In genomic region chr15:65868546-65869126, GRCh38 we compare ENCODE assay signal across 2 cellular contexts.
TF ChIP-seq lines count a peak whose summit lies in the region.

No MANE protein-coding gene starts in this region.

TF ChIP-seq in HEK293, 187 proteins besides CTCF, POLR2A, EP300 and RAD21 (continued from another document and continues in another):
- TF ChIP-seq PRDM6 (tag by site-specific recombination; IDR thresholded peaks at IDR 0.05), result peak; percentile 40
- TF ChIP-seq ZSCAN30 (tag by site-specific recombination; IDR thresholded peaks at IDR 0.05), result peak; percentile 98; the same call in 1 of the 2 replicates
- TF ChIP-seq ZNF645 (tag by site-specific recombination; IDR thresholded peaks at IDR 0.05), result 0 out of 2 replicates have a peak, but pooled peaks have one; percentile 46
- TF ChIP-seq GFI1B (tag by site-specific recombination; IDR thresholded peaks at IDR 0.05), result peak; percentile 81
- TF ChIP-seq, protein P1, sequence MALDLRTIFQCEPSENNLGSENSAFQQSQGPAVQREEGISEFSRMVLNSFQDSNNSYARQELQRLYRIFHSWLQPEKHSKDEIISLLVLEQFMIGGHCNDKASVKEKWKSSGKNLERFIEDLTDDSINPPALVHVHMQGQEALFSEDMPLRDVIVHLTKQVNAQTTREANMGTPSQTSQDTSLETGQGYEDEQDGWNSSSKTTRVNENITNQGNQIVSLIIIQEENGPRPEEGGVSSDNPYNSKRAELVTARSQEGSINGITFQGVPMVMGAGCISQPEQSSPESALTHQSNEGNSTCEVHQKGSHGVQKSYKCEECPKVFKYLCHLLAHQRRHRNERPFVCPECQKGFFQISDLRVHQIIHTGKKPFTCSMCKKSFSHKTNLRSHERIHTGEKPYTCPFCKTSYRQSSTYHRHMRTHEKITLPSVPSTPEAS (tag by site-specific recombination; IDR thresholded peaks at IDR 0.05), result peak; percentile 66; the same call in 1 of the 2 replicates
- TF ChIP-seq, protein P2, sequence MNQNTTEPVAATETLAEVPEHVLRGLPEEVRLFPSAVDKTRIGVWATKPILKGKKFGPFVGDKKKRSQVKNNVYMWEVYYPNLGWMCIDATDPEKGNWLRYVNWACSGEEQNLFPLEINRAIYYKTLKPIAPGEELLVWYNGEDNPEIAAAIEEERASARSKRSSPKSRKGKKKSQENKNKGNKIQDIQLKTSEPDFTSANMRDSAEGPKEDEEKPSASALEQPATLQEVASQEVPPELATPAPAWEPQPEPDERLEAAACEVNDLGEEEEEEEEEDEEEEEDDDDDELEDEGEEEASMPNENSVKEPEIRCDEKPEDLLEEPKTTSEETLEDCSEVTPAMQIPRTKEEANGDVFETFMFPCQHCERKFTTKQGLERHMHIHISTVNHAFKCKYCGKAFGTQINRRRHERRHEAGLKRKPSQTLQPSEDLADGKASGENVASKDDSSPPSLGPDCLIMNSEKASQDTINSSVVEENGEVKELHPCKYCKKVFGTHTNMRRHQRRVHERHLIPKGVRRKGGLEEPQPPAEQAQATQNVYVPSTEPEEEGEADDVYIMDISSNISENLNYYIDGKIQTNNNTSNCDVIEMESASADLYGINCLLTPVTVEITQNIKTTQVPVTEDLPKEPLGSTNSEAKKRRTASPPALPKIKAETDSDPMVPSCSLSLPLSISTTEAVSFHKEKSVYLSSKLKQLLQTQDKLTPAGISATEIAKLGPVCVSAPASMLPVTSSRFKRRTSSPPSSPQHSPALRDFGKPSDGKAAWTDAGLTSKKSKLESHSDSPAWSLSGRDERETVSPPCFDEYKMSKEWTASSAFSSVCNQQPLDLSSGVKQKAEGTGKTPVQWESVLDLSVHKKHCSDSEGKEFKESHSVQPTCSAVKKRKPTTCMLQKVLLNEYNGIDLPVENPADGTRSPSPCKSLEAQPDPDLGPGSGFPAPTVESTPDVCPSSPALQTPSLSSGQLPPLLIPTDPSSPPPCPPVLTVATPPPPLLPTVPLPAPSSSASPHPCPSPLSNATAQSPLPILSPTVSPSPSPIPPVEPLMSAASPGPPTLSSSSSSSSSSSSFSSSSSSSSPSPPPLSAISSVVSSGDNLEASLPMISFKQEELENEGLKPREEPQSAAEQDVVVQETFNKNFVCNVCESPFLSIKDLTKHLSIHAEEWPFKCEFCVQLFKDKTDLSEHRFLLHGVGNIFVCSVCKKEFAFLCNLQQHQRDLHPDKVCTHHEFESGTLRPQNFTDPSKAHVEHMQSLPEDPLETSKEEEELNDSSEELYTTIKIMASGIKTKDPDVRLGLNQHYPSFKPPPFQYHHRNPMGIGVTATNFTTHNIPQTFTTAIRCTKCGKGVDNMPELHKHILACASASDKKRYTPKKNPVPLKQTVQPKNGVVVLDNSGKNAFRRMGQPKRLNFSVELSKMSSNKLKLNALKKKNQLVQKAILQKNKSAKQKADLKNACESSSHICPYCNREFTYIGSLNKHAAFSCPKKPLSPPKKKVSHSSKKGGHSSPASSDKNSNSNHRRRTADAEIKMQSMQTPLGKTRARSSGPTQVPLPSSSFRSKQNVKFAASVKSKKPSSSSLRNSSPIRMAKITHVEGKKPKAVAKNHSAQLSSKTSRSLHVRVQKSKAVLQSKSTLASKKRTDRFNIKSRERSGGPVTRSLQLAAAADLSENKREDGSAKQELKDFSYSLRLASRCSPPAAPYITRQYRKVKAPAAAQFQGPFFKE (tag by site-specific recombination; IDR thresholded peaks at IDR 0.05; ENCODE audit: borderline replicate concordance), result no peak
- TF ChIP-seq ZNF664 (tag by site-specific recombination; IDR thresholded peaks at IDR 0.05), result peak; percentile 93
- no peak for TF ChIP-seq ZNF433 (tag by site-specific recombination; IDR thresholded peaks at IDR 0.05; ENCODE audit: low read depth)
- peak; percentile 86; the same call in 1 of the 2 replicates for TF ChIP-seq REPIN1 (tag by site-specific recombination; IDR thresholded peaks at IDR 0.05; ENCODE audit: low read depth)

TF ChIP-seq in K562, 482 proteins besides CTCF, POLR2A, EP300 and RAD21 (continued from another document and continues in another):
- TF ChIP-seq ZNF609 (CRISPR knock-in tag; IDR thresholded peaks at IDR 0.05; ENCODE audit: borderline replicate concordance) (no peak), ZBTB26 (CRISPR knock-in tag; IDR thresholded peaks at IDR 0.05) (no peak), DNMT1 (IDR thresholded peaks at IDR 0.05) (no peak), NCOA2 (IDR thresholded peaks at IDR 0.05; ENCODE audit: partially characterized antibody in 2 of 2) (no peak), MAFG (tag; conservative IDR thresholded peaks at IDR 0.05) (no peak), CEBPG (CRISPR knock-in tag; IDR thresholded peaks at IDR 0.05) (no peak), CEBPG (tag; conservative IDR thresholded peaks at IDR 0.05 in 1 of 2, IDR thresholded peaks at IDR 0.05 in 1 of 2) (no peak), MAFF (IDR thresholded peaks at IDR 0.05; ENCODE audit: low read length) (0 out of 2 replicates have a peak, but pooled peaks have one; percentile 7), FOXK2 (conservative IDR thresholded peaks at IDR 0.05 in 1 of 2, IDR thresholded peaks at IDR 0.05 in 1 of 2; ENCODE audit: low read depth in 2 of 2) (0 out of 4 replicates have a peak, but pooled peaks of 1 of the 2 experiments have one; percentile 65), POLR2H (tag; IDR thresholded peaks at IDR 0.05; ENCODE audit: low read depth) (peak; percentile 100), ZNF717 (CRISPR knock-in tag; IDR thresholded peaks at IDR 0.05) (no peak), ZNF384 (IDR thresholded peaks at IDR 0.05; ENCODE audit: low read depth, low read length) (peak; percentile 43), ZNF764 (CRISPR knock-in tag; IDR thresholded peaks at IDR 0.05; ENCODE audit: low read depth) (peak; percentile 83), ZNF583 (CRISPR knock-in tag; IDR thresholded peaks at IDR 0.05) (no peak)
- TF ChIP-seq, protein P3, sequence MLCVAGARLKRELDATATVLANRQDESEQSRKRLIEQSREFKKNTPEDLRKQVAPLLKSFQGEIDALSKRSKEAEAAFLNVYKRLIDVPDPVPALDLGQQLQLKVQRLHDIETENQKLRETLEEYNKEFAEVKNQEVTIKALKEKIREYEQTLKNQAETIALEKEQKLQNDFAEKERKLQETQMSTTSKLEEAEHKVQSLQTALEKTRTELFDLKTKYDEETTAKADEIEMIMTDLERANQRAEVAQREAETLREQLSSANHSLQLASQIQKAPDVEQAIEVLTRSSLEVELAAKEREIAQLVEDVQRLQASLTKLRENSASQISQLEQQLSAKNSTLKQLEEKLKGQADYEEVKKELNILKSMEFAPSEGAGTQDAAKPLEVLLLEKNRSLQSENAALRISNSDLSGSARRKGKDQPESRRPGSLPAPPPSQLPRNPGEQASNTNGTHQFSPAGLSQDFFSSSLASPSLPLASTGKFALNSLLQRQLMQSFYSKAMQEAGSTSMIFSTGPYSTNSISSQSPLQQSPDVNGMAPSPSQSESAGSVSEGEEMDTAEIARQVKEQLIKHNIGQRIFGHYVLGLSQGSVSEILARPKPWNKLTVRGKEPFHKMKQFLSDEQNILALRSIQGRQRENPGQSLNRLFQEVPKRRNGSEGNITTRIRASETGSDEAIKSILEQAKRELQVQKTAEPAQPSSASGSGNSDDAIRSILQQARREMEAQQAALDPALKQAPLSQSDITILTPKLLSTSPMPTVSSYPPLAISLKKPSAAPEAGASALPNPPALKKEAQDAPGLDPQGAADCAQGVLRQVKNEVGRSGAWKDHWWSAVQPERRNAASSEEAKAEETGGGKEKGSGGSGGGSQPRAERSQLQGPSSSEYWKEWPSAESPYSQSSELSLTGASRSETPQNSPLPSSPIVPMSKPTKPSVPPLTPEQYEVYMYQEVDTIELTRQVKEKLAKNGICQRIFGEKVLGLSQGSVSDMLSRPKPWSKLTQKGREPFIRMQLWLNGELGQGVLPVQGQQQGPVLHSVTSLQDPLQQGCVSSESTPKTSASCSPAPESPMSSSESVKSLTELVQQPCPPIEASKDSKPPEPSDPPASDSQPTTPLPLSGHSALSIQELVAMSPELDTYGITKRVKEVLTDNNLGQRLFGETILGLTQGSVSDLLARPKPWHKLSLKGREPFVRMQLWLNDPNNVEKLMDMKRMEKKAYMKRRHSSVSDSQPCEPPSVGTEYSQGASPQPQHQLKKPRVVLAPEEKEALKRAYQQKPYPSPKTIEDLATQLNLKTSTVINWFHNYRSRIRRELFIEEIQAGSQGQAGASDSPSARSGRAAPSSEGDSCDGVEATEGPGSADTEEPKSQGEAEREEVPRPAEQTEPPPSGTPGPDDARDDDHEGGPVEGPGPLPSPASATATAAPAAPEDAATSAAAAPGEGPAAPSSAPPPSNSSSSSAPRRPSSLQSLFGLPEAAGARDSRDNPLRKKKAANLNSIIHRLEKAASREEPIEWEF (CRISPR knock-in tag; IDR thresholded peaks at IDR 0.05), result peak; percentile 74; the same call in 1 of the 2 replicates
- TF ChIP-seq, protein P4, sequence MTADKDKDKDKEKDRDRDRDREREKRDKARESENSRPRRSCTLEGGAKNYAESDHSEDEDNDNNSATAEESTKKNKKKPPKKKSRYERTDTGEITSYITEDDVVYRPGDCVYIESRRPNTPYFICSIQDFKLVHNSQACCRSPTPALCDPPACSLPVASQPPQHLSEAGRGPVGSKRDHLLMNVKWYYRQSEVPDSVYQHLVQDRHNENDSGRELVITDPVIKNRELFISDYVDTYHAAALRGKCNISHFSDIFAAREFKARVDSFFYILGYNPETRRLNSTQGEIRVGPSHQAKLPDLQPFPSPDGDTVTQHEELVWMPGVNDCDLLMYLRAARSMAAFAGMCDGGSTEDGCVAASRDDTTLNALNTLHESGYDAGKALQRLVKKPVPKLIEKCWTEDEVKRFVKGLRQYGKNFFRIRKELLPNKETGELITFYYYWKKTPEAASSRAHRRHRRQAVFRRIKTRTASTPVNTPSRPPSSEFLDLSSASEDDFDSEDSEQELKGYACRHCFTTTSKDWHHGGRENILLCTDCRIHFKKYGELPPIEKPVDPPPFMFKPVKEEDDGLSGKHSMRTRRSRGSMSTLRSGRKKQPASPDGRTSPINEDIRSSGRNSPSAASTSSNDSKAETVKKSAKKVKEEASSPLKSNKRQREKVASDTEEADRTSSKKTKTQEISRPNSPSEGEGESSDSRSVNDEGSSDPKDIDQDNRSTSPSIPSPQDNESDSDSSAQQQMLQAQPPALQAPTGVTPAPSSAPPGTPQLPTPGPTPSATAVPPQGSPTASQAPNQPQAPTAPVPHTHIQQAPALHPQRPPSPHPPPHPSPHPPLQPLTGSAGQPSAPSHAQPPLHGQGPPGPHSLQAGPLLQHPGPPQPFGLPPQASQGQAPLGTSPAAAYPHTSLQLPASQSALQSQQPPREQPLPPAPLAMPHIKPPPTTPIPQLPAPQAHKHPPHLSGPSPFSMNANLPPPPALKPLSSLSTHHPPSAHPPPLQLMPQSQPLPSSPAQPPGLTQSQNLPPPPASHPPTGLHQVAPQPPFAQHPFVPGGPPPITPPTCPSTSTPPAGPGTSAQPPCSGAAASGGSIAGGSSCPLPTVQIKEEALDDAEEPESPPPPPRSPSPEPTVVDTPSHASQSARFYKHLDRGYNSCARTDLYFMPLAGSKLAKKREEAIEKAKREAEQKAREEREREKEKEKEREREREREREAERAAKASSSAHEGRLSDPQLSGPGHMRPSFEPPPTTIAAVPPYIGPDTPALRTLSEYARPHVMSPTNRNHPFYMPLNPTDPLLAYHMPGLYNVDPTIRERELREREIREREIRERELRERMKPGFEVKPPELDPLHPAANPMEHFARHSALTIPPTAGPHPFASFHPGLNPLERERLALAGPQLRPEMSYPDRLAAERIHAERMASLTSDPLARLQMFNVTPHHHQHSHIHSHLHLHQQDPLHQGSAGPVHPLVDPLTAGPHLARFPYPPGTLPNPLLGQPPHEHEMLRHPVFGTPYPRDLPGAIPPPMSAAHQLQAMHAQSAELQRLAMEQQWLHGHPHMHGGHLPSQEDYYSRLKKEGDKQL (CRISPR knock-in tag; IDR thresholded peaks at IDR 0.05; ENCODE audit: borderline replicate concordance), result no peak
- TF ChIP-seq, protein P5, sequence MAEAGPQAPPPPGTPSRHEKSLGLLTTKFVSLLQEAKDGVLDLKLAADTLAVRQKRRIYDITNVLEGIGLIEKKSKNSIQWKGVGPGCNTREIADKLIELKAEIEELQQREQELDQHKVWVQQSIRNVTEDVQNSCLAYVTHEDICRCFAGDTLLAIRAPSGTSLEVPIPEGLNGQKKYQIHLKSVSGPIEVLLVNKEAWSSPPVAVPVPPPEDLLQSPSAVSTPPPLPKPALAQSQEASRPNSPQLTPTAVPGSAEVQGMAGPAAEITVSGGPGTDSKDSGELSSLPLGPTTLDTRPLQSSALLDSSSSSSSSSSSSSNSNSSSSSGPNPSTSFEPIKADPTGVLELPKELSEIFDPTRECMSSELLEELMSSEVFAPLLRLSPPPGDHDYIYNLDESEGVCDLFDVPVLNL (CRISPR knock-in tag; IDR thresholded peaks at IDR 0.05; ENCODE audit: low read depth), result no peak
